ENCODE assay signal across 20 cellular contexts in genomic region chr4:40086421-40086820, GRCh38.
"Had no signal": no experiment of that assay in that cellular context is flagged by ENCODE, and none has a peak within 500 bp of the region (broad histone marks: within the 10 kb centered on the region; RNA-seq: fewer than 3 reads in every experiment).

No MANE protein-coding gene starts in this region.

- H3K4me3 Mint-ChIP-seq: mesothelial cell of epicardium, naive B cell had no signal

- H3K27me3 ChIP-seq: dorsolateral prefrontal cortex, esophagus muscularis mucosa, foreskin keratinocyte, gastroesophageal sphincter, heart right ventricle, left lung had no signal

- H3K4me1 Mint-ChIP-seq: naive B cell had no signal

- H3K27ac Mint-ChIP-seq: mesothelial cell of epicardium had no signal

- DNase-seq: dermis blood vessel endothelial cell; dorsolateral prefrontal cortex; effector CD4-positive, alpha-beta T cell; effector memory CD4-positive, alpha-beta T cell; foreskin keratinocyte; head of caudate nucleus; heart right ventricle; hippocampal formation; left cardiac atrium; left lung; left ventricle myocardium superior; lower lobe of right lung; mesenchymal stem cell; mucosa of descending colon; naive B cell; naive thymus-derived CD8-positive, alpha-beta T cell had no signal

- H3K27ac ChIP-seq: coronary artery, dorsolateral prefrontal cortex, esophagus muscularis mucosa, foreskin keratinocyte, gastroesophageal sphincter, heart right ventricle, left lung, lower lobe of right lung had no signal

- H3K27me3 Mint-ChIP-seq: naive B cell; naive thymus-derived CD8-positive, alpha-beta T cell had no signal

- H3K36me3 ChIP-seq: esophagus muscularis mucosa, gastroesophageal sphincter, heart right ventricle, left lung, lower lobe of right lung had no signal

- H3K9me3 ChIP-seq: esophagus muscularis mucosa, gastroesophageal sphincter, left lung, lower lobe of right lung, mucosa of descending colon had no signal

- H3K4me3 ChIP-seq: coronary artery, dorsolateral prefrontal cortex, esophagus muscularis mucosa, gastroesophageal sphincter, heart right ventricle, left lung, lower lobe of right lung, mucosa of descending colon had no signal

- H3K9me3 Mint-ChIP-seq: mesothelial cell of epicardium; naive thymus-derived CD8-positive, alpha-beta T cell had no signal

- ATAC-seq: foreskin keratinocyte; gastroesophageal sphincter; heart right ventricle; left cardiac atrium; left lung; left ventricle myocardium superior; lower lobe of right lung; mucosa of descending colon; naive thymus-derived CD8-positive, alpha-beta T cell had no signal

- H3K4me1 ChIP-seq: esophagus muscularis mucosa, foreskin keratinocyte, gastroesophageal sphincter, heart right ventricle, left lung, lower lobe of right lung had no signal
